In the genomic region with DNA sequence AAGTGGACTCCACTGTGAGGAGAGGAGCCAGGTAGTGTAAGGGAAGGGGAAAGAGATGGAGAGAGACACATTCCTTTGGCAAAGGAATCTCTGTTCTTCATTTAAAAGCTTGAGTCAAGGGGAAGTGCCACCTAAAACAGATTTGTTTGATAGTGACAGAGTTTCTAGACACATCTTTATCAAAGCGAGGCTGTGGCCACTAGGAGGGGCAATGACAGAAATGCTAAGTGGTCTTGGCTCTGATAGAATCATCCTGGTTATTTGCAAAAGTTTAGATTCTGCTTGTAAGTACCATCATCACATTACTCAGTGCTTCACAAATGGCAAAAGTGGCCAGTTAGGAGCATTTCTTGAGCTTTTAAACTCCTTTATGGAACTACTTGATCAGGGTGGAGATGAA, we compare ENCODE assay signal across 15 cellular contexts.
DNase-seq lines count a peak whose midpoint lies in the region; ATAC-seq, FAIRE-seq and TF ChIP-seq lines count a peak whose summit lies in the region.
"Had no signal": no experiment of that assay in that cellular context is flagged by ENCODE, and none has a peak within 500 bp of the region (broad histone marks: within the 10 kb centered on the region; RNA-seq: fewer than 3 reads in every experiment).

No MANE protein-coding gene starts in this region.

- no peak for TF ChIP-seq RAD21 in IMR-90 (IDR thresholded peaks at IDR 0.05; ENCODE audit: low read length)

- H3K36me3 ChIP-seq in IMR-90 (ENCODE audit: control insufficient read depth, insufficient read depth, low read length): no peaks in the 10 kb centered on the region
- no peaks in the 10 kb centered on the region for H3K36me3 ChIP-seq in mesendoderm (ENCODE audit: control insufficient read depth, insufficient read depth, low read length)
- no peaks in the 10 kb centered on the region for H3K36me3 ChIP-seq in vagina
- H3K36me3 ChIP-seq: adrenal gland had no signal

- H3K4ac ChIP-seq in IMR-90 (ENCODE audit: low read depth, low read length) (no peak overlapping the region), mesendoderm (ENCODE audit: low read depth, low read length) (no peak overlapping the region)

- H3K56ac ChIP-seq in IMR-90 (ENCODE audit: extremely low read depth, insufficient read depth, low read length): no peak overlapping the region
- no peak overlapping the region for H3K56ac ChIP-seq in mesendoderm (ENCODE audit: low read length)

- CTCF ChIA-PET in IMR-90 (lab: Yijun Ruan, JAX): no interaction called here

- TF ChIP-seq CTCF in D721Med (IDR thresholded peaks at IDR 0.05; ENCODE audit: insufficient read depth, missing control alignments) (peak; percentile 13), IMR-90 (conservative IDR thresholded peaks at IDR 0.05; ENCODE audit: low read depth, low read length) (peak; percentile 10; the same call in 1 of the 2 replicates), chondrocyte (IDR thresholded peaks at IDR 0.05) (peak; percentile 58), vagina (IDR thresholded peaks at IDR 0.05) (no peak)

- no peaks in the 10 kb centered on the region for H3K4me1 ChIP-seq in IMR-90 (ENCODE audit: control insufficient read depth, insufficient read depth, low read length)
- no peaks in the 10 kb centered on the region for H3K4me1 ChIP-seq in mesendoderm (ENCODE audit: control insufficient read depth, low read depth, low read length)
- no peaks in the 10 kb centered on the region for H3K4me1 ChIP-seq in vagina
- H3K4me1 ChIP-seq: adrenal gland had no signal

- H3K9ac ChIP-seq in IMR-90 (ENCODE audit: low read depth, low read length) (no peak overlapping the region), mesendoderm (ENCODE audit: low read length) (no peak overlapping the region)

- H3K4me1 Mint-ChIP-seq in chondrocyte (ENCODE audit: low read depth): no peaks in the 10 kb centered on the region

- in situ Hi-C loops in IMR-90 (cut with MboI; ENCODE audit: low sequenced_read_pairs): no loop called here

- no peak overlapping the region for H2BK20ac ChIP-seq in IMR-90 (ENCODE audit: low read depth, low read length)

- no peaks in the 10 kb centered on the region for H3K27me3 Mint-ChIP-seq in chondrocyte (ENCODE audit: low read depth)

- H3K4me2 ChIP-seq in IMR-90 (ENCODE audit: low read depth, low read length) (no peak overlapping the region), mesendoderm (ENCODE audit: low read length) (no peak overlapping the region)

- no peaks in the 10 kb centered on the region for H3K79me2 ChIP-seq in mesendoderm (ENCODE audit: control insufficient read depth, insufficient read depth, low read length)

- H4K8ac ChIP-seq in IMR-90 (ENCODE audit: low read depth in 2 of 2, low read length in 2 of 2) (no peak overlapping the region), mesendoderm (ENCODE audit: low read depth, low read length) (no peak overlapping the region)

- no peak for DNase-seq in D721Med (ENCODE audit: insufficient read length, low spot score)
- DNase-seq in IMR-90: no peak
- DNase-seq in chondrocyte (ENCODE audit: low spot score): no peak
- DNase-seq in mesendoderm: peak; percentile 46
- DNase-seq in NCI-H128 (lab: John Stamatoyannopoulos, UW; ENCODE audit: unreplicated experiment): no peak
- no peak for DNase-seq in NCI-H1417 treated with DMSO at 0.1 percent for 48 hours (lab: John Stamatoyannopoulos, UW)
- DNase-seq in vagina (ENCODE audit: extremely low spot score in 2 of 2): no peak
- DNase-seq: activated CD4-positive, alpha-beta T cell treated with anti-CD3 and anti-CD28 coated beads, Interleukin-2, amount 50 U/mL, for 4 hours; activated gamma-delta T cell treated with Interleukin-2 at 50 U/mL for 16 hours; adrenal gland; erythroblast; NCI-H1694 had no signal

- H4K5ac ChIP-seq in IMR-90 (ENCODE audit: low read depth, low read length) (no peak overlapping the region), mesendoderm (ENCODE audit: low read length) (no peak overlapping the region)

- no TSS peak for BruUV-seq in IMR-90 (replicated peaks; lab: Mats Ljungman, UMichigan)

- no peak overlapping the region for H3K18ac ChIP-seq in IMR-90 (ENCODE audit: low read depth, low read length)
- no peak overlapping the region for H3K18ac ChIP-seq in mesendoderm (ENCODE audit: low read length)

- H3K4me3 Mint-ChIP-seq in chondrocyte (ENCODE audit: unreplicated experiment): no peak overlapping the region
- H3K4me3 Mint-ChIP-seq: T-helper 1 cell treated with Interleukin-12 subunit alpha and Interleukin-12 subunit beta and Interleukin-4 antibody, amounts not matched to agents 30 μg/mL and 1 μg/mL, for 36 hours had no signal

- H3K27ac ChIP-seq in IMR-90 (ENCODE audit: insufficient read depth, low read length) (no peak overlapping the region), mesendoderm (ENCODE audit: low read depth, low read length) (no peak overlapping the region), vagina (no peak overlapping the region)
- H3K27ac ChIP-seq: adrenal gland, VCaP had no signal

- intact Hi-C loops in IMR-90 (cut with micrococcal nuclease) (no loop called here), vagina (cut with DNase I) (no loop called here)

- H2AK9ac ChIP-seq in IMR-90 (replicated peaks; ENCODE audit: low read depth, low read length, poor library complexity): no peak overlapping the region

- no peaks in the 10 kb centered on the region for H4K20me1 ChIP-seq in IMR-90 (ENCODE audit: insufficient read depth, low read length)

- no peaks in the 10 kb centered on the region for H3K9me3 ChIP-seq in IMR-90 (ENCODE audit: control insufficient read depth, insufficient read depth, low read length)
- H3K9me3 ChIP-seq in vagina: no peaks in the 10 kb centered on the region
- H3K9me3 ChIP-seq: adrenal gland had no signal

- no peak overlapping the region for H3K23ac ChIP-seq in IMR-90 (ENCODE audit: low read depth, low read length)
- no peak overlapping the region for H3K23ac ChIP-seq in mesendoderm (ENCODE audit: low read length)

- no peaks in the 10 kb centered on the region for H3K79me1 ChIP-seq in IMR-90 (ENCODE audit: low read depth in 1 of 2, low read length in 2 of 2)
- no peaks in the 10 kb centered on the region for H3K79me1 ChIP-seq in mesendoderm (ENCODE audit: low read length)

- ATAC-seq in IMR-90 (ENCODE audit: low read depth): no peak

- no peak overlapping the region for H2BK120ac ChIP-seq in IMR-90 (ENCODE audit: low read depth, low read length)
- H2BK120ac ChIP-seq in mesendoderm (ENCODE audit: low read depth, low read length): no peak overlapping the region

- dilution Hi-C loops in IMR-90 (cut with HindIII; ENCODE audit: low sequenced_read_pairs, unreplicated experiment): no loop called here

- FAIRE-seq in D721Med (lab: Jason Lieb, UNC): no peak
- FAIRE-seq: bronchial epithelial cell had no signal

- no peaks in the 10 kb centered on the region for H3K36me3 Mint-ChIP-seq in chondrocyte (ENCODE audit: low read depth)

- no peak overlapping the region for H2AFZ ChIP-seq in IMR-90 (replicated peaks; ENCODE audit: low read length, poor library complexity)

- H3K4me3 ChIP-seq in IMR-90 (ENCODE audit: insufficient read depth, low read depth, low read length) (no peak overlapping the region), mesendoderm (ENCODE audit: low read length) (no peak overlapping the region), vagina (no peak overlapping the region)
- H3K4me3 ChIP-seq: adrenal gland had no signal

- H4K91ac ChIP-seq in IMR-90 (ENCODE audit: insufficient read depth, low read depth, low read length): no peak overlapping the region

- H3K9me3 Mint-ChIP-seq in chondrocyte (ENCODE audit: low read depth): no peaks in the 10 kb centered on the region

- no peak overlapping the region for H2BK5ac ChIP-seq in IMR-90 (ENCODE audit: low read depth, low read length, poor library complexity, severe bottlenecking)
- no peak overlapping the region for H2BK5ac ChIP-seq in mesendoderm (ENCODE audit: low read length)

- H2AK5ac ChIP-seq in IMR-90 (ENCODE audit: low read depth, low read length) (no peak overlapping the region), mesendoderm (ENCODE audit: low read length) (no peak overlapping the region)

- no peaks in the 10 kb centered on the region for H3K27me3 ChIP-seq in IMR-90 (ENCODE audit: control insufficient read depth, insufficient read depth, low read length)
- H3K27me3 ChIP-seq in mesendoderm (ENCODE audit: insufficient read depth, low read length, poor library complexity): no peaks in the 10 kb centered on the region
- no peaks in the 10 kb centered on the region for H3K27me3 ChIP-seq in vagina
- H3K27me3 ChIP-seq: adrenal gland had no signal

- H3K27ac Mint-ChIP-seq in chondrocyte (ENCODE audit: unreplicated experiment): no peak overlapping the region
- H3K27ac Mint-ChIP-seq: T-helper 1 cell treated with Interleukin-12 subunit alpha and Interleukin-12 subunit beta and Interleukin-4 antibody, amounts not matched to agents 30 μg/mL and 1 μg/mL, for 36 hours had no signal

- TF ChIP-seq POLR2A in IMR-90 (IDR thresholded peaks at IDR 0.05; ENCODE audit: low read depth, low read length) (no peak), vagina (IDR thresholded peaks at IDR 0.05) (no peak)

- H3K9me1 ChIP-seq in IMR-90 (ENCODE audit: insufficient read depth, low read length): no peaks in the 10 kb centered on the region; the same call in 1 of the 2 replicates

- WGBS in IMR-90 (ENCODE audit: extremely low coverage in 2 of 2, insufficient read length in 1 of 2), 2 experiments: no CpG with 5 or more reads among the region's 1 CpG
- WGBS in mesendoderm (ENCODE audit: extremely low coverage, insufficient coverage, low lambda C conversion rate): no CpG with 5 or more reads among the region's 1 CpG

- POLR2A ChIA-PET in IMR-90 (lab: Charles Lee; ENCODE audit: unreplicated experiment): no interaction called here

- no peak overlapping the region for H3K14ac ChIP-seq in IMR-90 (replicated peaks; ENCODE audit: low read depth, low read length)

- no peak overlapping the region for H2BK15ac ChIP-seq in IMR-90 (ENCODE audit: low read depth, low read length)
- no peak overlapping the region for H2BK15ac ChIP-seq in mesendoderm (replicated peaks; ENCODE audit: low read depth)

TF ChIP-seq in IMR-90, 13 proteins besides CTCF, POLR2A, EP300 and RAD21 (continues in another document):
- TF ChIP-seq SMC3 (IDR thresholded peaks at IDR 0.05; ENCODE audit: low read depth, low read length) (no peak), MAFK (IDR thresholded peaks at IDR 0.05; ENCODE audit: low read depth, low read length) (no peak), NFE2L2 (IDR thresholded peaks at IDR 0.05; ENCODE audit: low read depth, low read length) (no peak)
- TF ChIP-seq, protein P1, sequence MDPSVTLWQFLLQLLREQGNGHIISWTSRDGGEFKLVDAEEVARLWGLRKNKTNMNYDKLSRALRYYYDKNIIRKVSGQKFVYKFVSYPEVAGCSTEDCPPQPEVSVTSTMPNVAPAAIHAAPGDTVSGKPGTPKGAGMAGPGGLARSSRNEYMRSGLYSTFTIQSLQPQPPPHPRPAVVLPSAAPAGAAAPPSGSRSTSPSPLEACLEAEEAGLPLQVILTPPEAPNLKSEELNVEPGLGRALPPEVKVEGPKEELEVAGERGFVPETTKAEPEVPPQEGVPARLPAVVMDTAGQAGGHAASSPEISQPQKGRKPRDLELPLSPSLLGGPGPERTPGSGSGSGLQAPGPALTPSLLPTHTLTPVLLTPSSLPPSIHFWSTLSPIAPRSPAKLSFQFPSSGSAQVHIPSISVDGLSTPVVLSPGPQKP (IDR thresholded peaks at IDR 0.05; ENCODE audit: borderline replicate concordance, low read depth, low read length): no peak

Comparison
In these comparisons a context has a peak if more than half of its experiments do, and no peak if none do; other contexts are left out.
1. CTCF ChIP-seq: peak in D721Med (single experiment), IMR-90 (single experiment) and chondrocyte (single experiment); none in vagina (0 of 3).